16 cellular contexts compared by ENCODE assay signal in the genomic region with DNA sequence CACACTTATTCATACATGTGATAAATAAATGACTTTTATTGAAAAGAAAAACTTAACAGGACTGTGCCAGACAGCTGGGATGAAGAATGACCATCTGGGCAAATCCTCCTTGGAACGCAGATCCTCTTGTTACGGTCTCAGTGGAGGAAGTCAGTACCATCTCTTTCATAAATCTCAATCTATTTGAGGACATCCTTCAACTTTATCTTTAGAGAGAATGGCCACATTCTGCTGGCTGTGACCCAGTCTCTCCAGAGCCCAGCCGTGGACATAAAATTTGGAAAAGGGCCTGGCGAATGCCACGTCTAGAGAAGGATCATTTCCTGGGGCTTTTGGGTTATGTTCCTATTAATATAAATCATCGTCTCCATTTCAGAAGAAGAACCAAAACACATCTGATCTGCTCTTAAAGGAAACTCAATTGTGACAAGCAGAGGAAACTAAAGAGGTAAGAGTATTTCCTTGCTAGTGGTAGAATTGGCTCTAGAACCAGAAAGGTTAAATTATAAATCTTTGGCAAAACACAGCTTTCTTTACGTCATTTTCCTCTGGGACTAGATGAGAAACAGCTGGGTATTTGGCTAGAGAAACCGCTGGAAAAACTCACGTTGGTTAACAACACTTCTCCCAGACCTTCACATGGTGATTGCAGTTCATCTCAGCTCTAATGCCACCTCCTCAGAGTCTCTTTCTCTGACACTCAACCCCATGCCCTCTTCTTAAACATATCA.
DNase-seq lines count a peak whose midpoint lies in the region; ATAC-seq, FAIRE-seq and TF ChIP-seq lines count a peak whose summit lies in the region.
"Had no signal": no experiment of that assay in that cellular context is flagged by ENCODE, and none has a peak within 500 bp of the region (broad histone marks: within the 10 kb centered on the region; RNA-seq: fewer than 3 reads in every experiment).

No MANE protein-coding gene starts in this region.

- no peak overlapping the region for H3K9ac ChIP-seq in kidney (ENCODE audit: low read length in 2 of 2)
- H3K9ac ChIP-seq: parathyroid adenoma had no signal

- DNase-seq in GM04504 (ENCODE audit: low read depth) (peak; percentile 81), choroid plexus epithelial cell (ENCODE audit: low read depth) (peak; percentile 86), kidney (peak; percentile 72), stomach (no peak), T-helper 1 cell (no peak), RKO (ENCODE audit: low spot score) (no peak)
- DNase-seq: activated naive CD8-positive, alpha-beta T cell treated with anti-CD3 and anti-CD28 coated beads for 36 hours; CD8-positive, alpha-beta T cell; dorsolateral prefrontal cortex; NCI-H187; WERI-Rb-1 had no signal

- H3K27ac ChIP-seq in kidney (ENCODE audit: low read depth in 2 of 2, low read length in 2 of 2) (no peak overlapping the region), stomach (peak overlapping the region in 3 of 5 donors; percentile 43 to 76 (median 51))
- H3K27ac ChIP-seq: dorsolateral prefrontal cortex, parathyroid adenoma, SK-N-MC, WERI-Rb-1 had no signal

- H3K36me3 ChIP-seq in kidney (ENCODE audit: control insufficient read depth in 1 of 2, insufficient read depth in 2 of 2, low read length in 2 of 2) (no peaks in the 10 kb centered on the region), stomach (no peaks in the 10 kb centered on the region)
- H3K36me3 ChIP-seq: WERI-Rb-1 had no signal

- WGBS in stomach, 5 donors: 46 to 60% (median 52%) methylated on average over 9 of the region's 9 CpGs

- TF ChIP-seq EP300 in stomach (IDR thresholded peaks at IDR 0.05): no peak

- H3K9me3 ChIP-seq in kidney (ENCODE audit: control insufficient read depth in 1 of 2, low read length in 2 of 2) (no peaks in the 10 kb centered on the region), stomach (no peaks in the 10 kb centered on the region)

- peaks cover 0 to 22% (median 0%) of the 10 kb centered on the region in 3 donors for H3K27me3 ChIP-seq in stomach

- H3K4me3 ChIP-seq in choroid plexus epithelial cell (ENCODE audit: low read depth, low read length): no peak overlapping the region
- H3K4me3 ChIP-seq in kidney (ENCODE audit: low read length in 2 of 2): no peak overlapping the region
- no peak overlapping the region for H3K4me3 ChIP-seq in stomach
- H3K4me3 ChIP-seq: dorsolateral prefrontal cortex, SK-N-MC had no signal

- no peak for TF ChIP-seq POLR2A in stomach (IDR thresholded peaks at IDR 0.05)

- H3K4me1 ChIP-seq in kidney (ENCODE audit: control insufficient read depth in 1 of 2, insufficient read depth in 1 of 2, low read depth in 1 of 2, low read length in 2 of 2) (peaks cover 0 to 3% of the 10 kb centered on the region in 2 donors), stomach (peaks cover 0 to 4% (median 0%) of the 10 kb centered on the region in 4 donors)
- H3K4me1 ChIP-seq: parathyroid adenoma had no signal

- intact Hi-C loops in kidney (cut with DNase I): no loop called here
- intact Hi-C loops in stomach (cut with DNase I; ENCODE audit: low total_unique reads): no loop called here

- TF ChIP-seq CTCF in choroid plexus epithelial cell (conservative IDR thresholded peaks at IDR 0.05; ENCODE audit: low read depth, low read length) (no peak), kidney (IDR thresholded peaks at IDR 0.05; ENCODE audit: borderline replicate concordance, extremely low read depth, insufficient read depth) (no peak), stomach (IDR thresholded peaks at IDR 0.05) (no peak)

- ATAC-seq in GM18519 (IDR thresholded peaks at IDR 0.05; ENCODE audit: low FRiP score, unreplicated experiment) (no peak), HG02571 (IDR thresholded peaks at IDR 0.05; ENCODE audit: unreplicated experiment) (no peak)
- ATAC-seq: CD8-positive, alpha-beta T cell; stimulated activated effector memory CD8-positive, alpha-beta T cell treated with anti-CD3 and anti-CD28 coated beads, Interleukin-12 subunit alpha, Interleukin-12 subunit beta, amount 100 ng/mL, for 72 hours had no signal

- no peak for FAIRE-seq in kidney (lab: Jason Lieb, UNC)

Comparison
In these comparisons a context has a peak if more than half of its experiments do, and no peak if none do; other contexts are left out.
1. DNase-seq: peak in GM04504 (single experiment), choroid plexus epithelial cell (single experiment) and kidney (single experiment); none in stomach (single experiment), T-helper 1 cell (0 of 5) and RKO (single experiment).
2. H3K27ac ChIP-seq: peak in stomach (3 of 5); none in kidney (0 of 2).